16 cellular contexts compared by ENCODE assay signal in the genomic region with DNA sequence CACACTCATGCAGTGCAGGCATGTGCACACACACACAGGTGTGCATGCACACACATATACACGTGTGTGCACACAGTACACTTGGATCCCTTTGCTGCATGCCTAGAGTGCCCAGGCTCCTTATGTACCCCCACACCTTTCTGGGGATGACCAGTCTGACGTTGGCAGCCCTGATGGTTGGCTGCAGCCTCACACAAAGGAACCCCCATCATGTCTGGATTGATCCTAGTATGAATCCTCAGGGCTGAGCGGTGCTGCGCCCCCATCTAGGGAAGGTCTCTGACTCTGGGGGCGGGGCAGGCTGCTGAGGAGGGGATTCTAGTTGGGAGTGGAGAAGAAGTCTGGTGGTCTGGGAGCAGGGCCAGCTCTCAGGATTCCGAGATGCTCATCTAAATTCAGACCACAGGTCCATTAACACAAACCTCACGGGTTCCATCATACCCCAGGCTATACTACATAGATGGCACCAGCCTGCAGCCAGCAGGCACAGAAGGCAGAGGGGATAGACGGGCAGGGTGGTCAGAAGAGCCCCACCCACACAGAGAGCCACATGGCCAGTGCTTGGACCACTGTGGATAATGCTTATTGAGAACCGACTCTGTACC. TPM values are rescaled to one million over a fixed set of nuclear protein-coding genes. Genes with fewer than 3 reads are reported as not detected.
DNase-seq lines count a peak whose midpoint lies in the region; ATAC-seq lines count a peak whose summit lies in the region.
"Had no signal": no experiment of that assay in that cellular context is flagged by ENCODE, and none has a peak within 500 bp of the region (broad histone marks: within the 10 kb centered on the region; RNA-seq: fewer than 3 reads in every experiment).

No MANE protein-coding gene starts in this region.

- no peaks in the 10 kb centered on the region for H3K36me3 Mint-ChIP-seq in T-helper 17 cell (ENCODE audit: low read depth)

- H3K27me3 Mint-ChIP-seq in T-helper 17 cell: peaks cover 40% of the 10 kb centered on the region

- no peak overlapping the region for H3K27ac Mint-ChIP-seq in T-helper 17 cell
- H3K27ac Mint-ChIP-seq: GM23338 had no signal

- ATAC-seq in Right ventricle myocardium superior (ENCODE audit: poor library complexity) (no peak), left lobe of liver (no peak), sciatic nerve (no peak), T-helper 17 cell (no peak)
- ATAC-seq: GM12878, GM23338, PC-3 had no signal

- H3K4me1 Mint-ChIP-seq in T-helper 17 cell: peaks cover 2% of the 10 kb centered on the region
- H3K4me1 Mint-ChIP-seq: GM23338 had no signal

- intact Hi-C loops in cardiac septum (cut with DNase I): no loop called here
- intact Hi-C loops in Right ventricle myocardium superior (cut with DNase I): no loop called here
- intact Hi-C loops in sciatic nerve (cut with DNase I): no loop called here

- peak; percentile 36 for DNase-seq in cardiac septum (ENCODE audit: low spot score)
- DNase-seq in Right ventricle myocardium superior: no peak
- peak; percentile 33 for DNase-seq in left lobe of liver (ENCODE audit: low spot score)
- peak; percentile 39 for DNase-seq in sciatic nerve (ENCODE audit: low spot score)
- DNase-seq in NCI-H1092 treated with DMSO at 0.1 percent for 48 hours (lab: John Stamatoyannopoulos, UW): no peak
- DNase-seq in T-helper 17 cell: no peak
- DNase-seq in stimulated activated CD4-positive, alpha-beta T cell treated with anti-CD3 and anti-CD28 coated beads, Interleukin-12 subunit alpha, Interleukin-12 subunit beta, amount 100 ng/mL, for 4 hours: no peak
- DNase-seq: C1 segment of cervical spinal cord, DND-41, NCI-H1436 treated with DMSO at 0.1 percent for 48 hours, NCI-H2081, NCI-H510A, NCI-H774, PC-3 had no signal

- H3K9me3 ChIP-seq in T-helper 17 cell (ENCODE audit: control insufficient read depth, low read length, poor library complexity, severe bottlenecking): no peaks in the 10 kb centered on the region

- no peak overlapping the region for H3K4me3 Mint-ChIP-seq in T-helper 17 cell
- H3K4me3 Mint-ChIP-seq: GM23338 had no signal

RNA-seq across cellular contexts. Expression of a gene that starts 50.5 kb away (rescaled TPM):
- total RNA-seq in cardiac septum (8.6 TPM), Right ventricle myocardium superior (11.9 TPM), left lobe of liver (1.8 TPM), sciatic nerve (40.7 TPM), T-helper 17 cell (not detected)
- total RNA-seq: GM12878 had no signal

Comparison
In these comparisons a context has a peak if more than half of its experiments do, and no peak if none do; other contexts are left out.
1. DNase-seq: peak in cardiac septum (single experiment), left lobe of liver (single experiment) and sciatic nerve (single experiment); none in Right ventricle myocardium superior (single experiment), NCI-H1092 treated with DMSO at 0.1 percent for 48 hours (single experiment), T-helper 17 cell (0 of 3) and stimulated activated CD4-positive, alpha-beta T cell treated with anti-CD3 and anti-CD28 coated beads, Interleukin-12 subunit alpha, Interleukin-12 subunit beta, amount 100 ng/mL, for 4 hours (single experiment).